Comparison of ENCODE assay signal across 3 cellular contexts in genomic region chr1:215109171-215109570, GRCh38.
"Had no signal": no experiment of that assay in that cellular context is flagged by ENCODE, and none has a peak within 500 bp of the region (broad histone marks: within the 10 kb centered on the region; RNA-seq: fewer than 3 reads in every experiment).

No MANE protein-coding gene starts in this region.

- DNase-seq: IMR-90, KBM-7, KG1 had no signal
